ENCODE assay signal across 8 cellular contexts in genomic region chrX:65668362-65669310, GRCh38. TPM values are rescaled to one million over a fixed set of nuclear protein-coding genes. Genes with fewer than 3 reads are reported as not detected.
DNase-seq lines count a peak whose midpoint lies in the region; ATAC-seq and TF ChIP-seq lines count a peak whose summit lies in the region.

No MANE protein-coding gene starts in this region.

- in situ Hi-C loops in GM13977 (cut with MboI; ENCODE audit: low pct_unique_long_range_greater_than_20kb, low sequenced_read_pairs, unreplicated experiment), result no loop called here

- no peak overlapping the region for H2BK120ac ChIP-seq in neuronal stem cell (ENCODE audit: low read depth, low read length)

- H2AK5ac ChIP-seq in neuronal stem cell (ENCODE audit: low read depth, low read length), result peak overlapping the region; percentile 8

- no peak overlapping the region for H3K14ac ChIP-seq in neuronal stem cell (ENCODE audit: low read length)

- H3K4me3 ChIP-seq in foreskin fibroblast (ENCODE audit: low read depth in 1 of 2, low read length in 2 of 2) (peak overlapping the region; percentile 79 to 81), neuronal stem cell (ENCODE audit: low read length in 2 of 2) (peak overlapping the region; percentile 83)

- H3K9me3 ChIP-seq in neuronal stem cell (replicated peaks in 1 of 2; ENCODE audit: control insufficient read depth in 2 of 2, insufficient read depth in 1 of 2, low read depth in 1 of 2, low read length in 2 of 2), result no peaks in the 10 kb centered on the region

- peak overlapping the region; percentile 91 for H3K18ac ChIP-seq in neuronal stem cell (ENCODE audit: low read length)

- peaks cover 3 to 4% of the 10 kb centered on the region in 2 donors for H3K4me1 ChIP-seq in neuronal stem cell (ENCODE audit: control insufficient read depth in 2 of 2, insufficient read depth in 1 of 2, low read depth in 1 of 2, low read length in 2 of 2)

- peak overlapping the region; percentile 82 for H3K27ac ChIP-seq in neuronal stem cell (replicated peaks; ENCODE audit: low read length)

- no peak overlapping the region for H3K23ac ChIP-seq in neuronal stem cell (ENCODE audit: low read depth, low read length, poor library complexity)

- peak; percentile 31 for ATAC-seq in HG02763 (IDR thresholded peaks at IDR 0.05; ENCODE audit: unreplicated experiment)

- WGBS in neuronal stem cell (ENCODE audit: extremely low coverage in 2 of 2, insufficient read length in 2 of 2, insufficient replicate concordance in 1 of 2), 2 donors, result no CpG with 5 or more reads among the region's 13 CpGs

- H3K4ac ChIP-seq in neuronal stem cell (ENCODE audit: low read length), result no peak overlapping the region

- no peaks in the 10 kb centered on the region for H3K79me1 ChIP-seq in neuronal stem cell (ENCODE audit: low read depth, low read length)

- peak overlapping the region; percentile 53 for H3K4me2 ChIP-seq in neuronal stem cell (ENCODE audit: insufficient read depth, low read length, poor library complexity, severe bottlenecking)

- no peak overlapping the region for H2BK12ac ChIP-seq in neuronal stem cell (ENCODE audit: low read length)

- H4K91ac ChIP-seq in neuronal stem cell (ENCODE audit: low read depth, low read length, poor library complexity), result no peak overlapping the region

- no peak overlapping the region for H2BK15ac ChIP-seq in neuronal stem cell (ENCODE audit: low read length)

- DNase-seq in GF-D8 (lab: John Stamatoyannopoulos, UW), result peak; percentile 74
- peak; percentile 60 for DNase-seq in RPMI8226
- DNase-seq in activated T-helper 9 cell treated with anti-CD3 and anti-CD28 coated beads, Interleukin-2, amount 50 U/mL, for 16 hours (ENCODE audit: low read depth), result peak; percentile 43
- peak; percentile 80 to 91 for DNase-seq in foreskin fibroblast
- peak; percentile 11 for DNase-seq in neuronal stem cell (ENCODE audit: low spot score)
- peak; percentile 68 for DNase-seq in ureter (ENCODE audit: low spot score)
- DNase-seq in GM13977 (ENCODE audit: low spot score), result no peak

- peak overlapping the region; percentile 81 for H2AFZ ChIP-seq in neuronal stem cell (ENCODE audit: low read length)

- TF ChIP-seq CTCF in foreskin fibroblast (IDR thresholded peaks at IDR 0.05; ENCODE audit: low read depth, low read length) (no peak), GM13977 (IDR thresholded peaks at IDR 0.05; ENCODE audit: extremely low read depth, insufficient read depth, missing control alignments) (no peak)

- peaks cover 0 to 5% of the 10 kb centered on the region in 2 donors for H3K36me3 ChIP-seq in neuronal stem cell (replicated peaks in 1 of 2; ENCODE audit: control insufficient read depth in 2 of 2, insufficient read depth in 2 of 2, low read length in 2 of 2)

- H3K27me3 ChIP-seq in neuronal stem cell (ENCODE audit: control insufficient read depth in 3 of 3, insufficient read depth in 3 of 3, low read depth in 1 of 3, low read length in 3 of 3), result no peaks in the 10 kb centered on the region

- H2BK5ac ChIP-seq in neuronal stem cell (ENCODE audit: low read length), result peak overlapping the region; percentile 6

- no peak overlapping the region for H4K8ac ChIP-seq in neuronal stem cell (ENCODE audit: low read depth, low read length)

- H3K9ac ChIP-seq in neuronal stem cell (ENCODE audit: low read depth, low read length, poor library complexity), result no peak overlapping the region

RNA-seq across cellular contexts. Expression of gene MSN, which starts 1.2 kb away (rescaled TPM):
- 96.0 TPM for polyA plus RNA-seq in neuronal stem cell (2013, experiment 1 of 2)
- polyA plus RNA-seq in neuronal stem cell (2013, experiment 2 of 2), result 95.2 TPM
- total RNA-seq in ureter, result 134 TPM
